In the genomic region with DNA sequence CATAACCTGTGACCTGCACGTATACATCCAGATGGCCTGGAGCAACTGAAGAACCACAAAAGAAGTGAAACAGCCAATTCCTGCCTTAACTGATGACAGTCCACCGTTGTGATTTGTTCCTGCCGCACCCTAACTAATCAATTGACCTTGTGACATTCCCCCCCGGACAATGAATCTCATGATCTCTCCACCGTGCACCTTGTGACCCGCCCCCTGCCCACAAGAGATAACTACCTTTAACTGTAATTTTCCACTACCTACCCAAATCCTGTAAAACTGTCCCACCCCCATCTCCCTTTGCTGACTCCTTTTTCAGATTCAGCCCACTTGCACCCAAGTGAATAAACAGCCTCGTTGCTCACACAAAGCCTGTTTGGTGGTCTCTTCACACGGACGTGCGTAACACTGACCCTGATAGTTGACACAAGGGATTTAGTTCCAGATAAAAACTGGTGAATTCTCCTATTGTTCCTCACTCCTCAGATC, we compare ENCODE assay signal across 15 cellular contexts. TPM values are rescaled to one million over a fixed set of nuclear protein-coding genes. Genes with fewer than 3 reads are reported as not detected.
"Had no signal": no experiment of that assay in that cellular context is flagged by ENCODE, and none has a peak within 500 bp of the region (broad histone marks: within the 10 kb centered on the region; RNA-seq: fewer than 3 reads in every experiment).

No MANE protein-coding gene starts in this region.

RNA-seq across cellular contexts. Expression of a gene that starts 29.1 kb away (rescaled TPM):
- total RNA-seq: ascending aorta, cardiac muscle cell had no signal
- polyA plus RNA-seq: cardiac muscle cell had no signal

RNA-seq across cellular contexts. Expression of a gene that starts 37.3 kb away (rescaled TPM):
- total RNA-seq: activated CD4-positive, alpha-beta memory T cell treated with anti-CD3 and anti-CD28 coated beads, Interleukin-2, amount 10 ng/mL, durations not matched to agents 7 days and 5 days; activated CD4-positive, alpha-beta T cell treated with anti-CD3 and anti-CD28 coated beads for 36 hours; activated CD4-positive, alpha-beta T cell treated with anti-CD3 and anti-CD28 coated beads, Interleukin-2, amount 10 ng/mL, durations not matched to agents 7 days and 5 days; activated CD8-positive, alpha-beta memory T cell treated with anti-CD3 and anti-CD28 coated beads, Interleukin-2, amount 10 ng/mL, durations not matched to agents 7 days and 5 days; activated CD8-positive, alpha-beta T cell treated with anti-CD3 and anti-CD28 coated beads, Interleukin-2, amount 10 ng/mL, durations not matched to agents 7 days and 5 days; activated naive CD8-positive, alpha-beta T cell treated with anti-CD3 and anti-CD28 coated beads, Interleukin-2, amount 10 ng/mL, durations not matched to agents 7 days and 5 days; activated T-helper 2 cell treated with anti-CD3 and anti-CD28 coated beads, Interferon-gamma antibody, Interleukin-2, Interleukin-4, amounts not matched to agents 10 μg/mL and 5 μg/mL and 100 μg/mL, durations not matched to agents 14 hours and 24 hours and 36 hours; ascending aorta; bronchial epithelial cell; cardiac muscle cell; T-cell; T-helper 1 cell treated with Interleukin-12 subunit alpha and Interleukin-12 subunit beta and Interleukin-4 antibody, amounts not matched to agents 30 ng/mL and 1 ng/mL, for 36 hours; T-helper 17 cell; T-helper 2 cell treated with Interferon-gamma antibody and Interleukin-4, amounts not matched to agents 100 ng/mL and 5 ng/mL, for 36 hours; WTC11 had no signal
